In genomic region chr16:27321013-27321960, GRCh38 we compare ENCODE assay signal across 13 cellular contexts. TPM values are rescaled to one million over a fixed set of nuclear protein-coding genes. Genes with fewer than 3 reads are reported as not detected.
DNase-seq lines count a peak whose midpoint lies in the region; ATAC-seq and TF ChIP-seq lines count a peak whose summit lies in the region.
"Had no signal": no experiment of that assay in that cellular context is flagged by ENCODE, and none has a peak within 500 bp of the region (broad histone marks: within the 10 kb centered on the region; RNA-seq: fewer than 3 reads in every experiment).

No MANE protein-coding gene starts in this region.

- no peaks in the 10 kb centered on the region for H3K36me3 ChIP-seq in endodermal cell (ENCODE audit: control insufficient read depth, insufficient read depth, low read length)
- H3K36me3 ChIP-seq: brain microvascular endothelial cell had no signal

- H3K4me1 Mint-ChIP-seq in endodermal cell = peaks cover 34% of the 10 kb centered on the region
- peaks cover 37% of the 10 kb centered on the region for H3K4me1 Mint-ChIP-seq in nephron progenitor cell

- no peak for ATAC-seq in HG02973 (IDR thresholded peaks at IDR 0.05; ENCODE audit: unreplicated experiment)
- ATAC-seq: left lobe of liver had no signal

- DNase-seq in ELR (ENCODE audit: low read depth) (peak; percentile 68), RPMI7951 (ENCODE audit: low read depth) (peak; percentile 17), endodermal cell (peak; percentile 21), renal cortical epithelial cell (ENCODE audit: low read depth) (peak; percentile 60), NCI-H510A (lab: John Stamatoyannopoulos, UW) (no peak), nephron progenitor cell (no peak), NCI-H1436 (lab: John Stamatoyannopoulos, UW) (no peak)
- DNase-seq: brain microvascular endothelial cell; GDM1; NCI-H146; stimulated activated CD4-positive, alpha-beta T cell treated with anti-CD3 and anti-CD28 coated beads, Interleukin-4, amount 100 ng/mL, for 1 hour had no signal

- no peaks in the 10 kb centered on the region for H3K9me3 ChIP-seq in endodermal cell (ENCODE audit: control insufficient read depth, low read length)

- TF ChIP-seq CTCF in endodermal cell (conservative IDR thresholded peaks at IDR 0.05) (no peak), nephron progenitor cell (IDR thresholded peaks at IDR 0.05) (no peak)

- 91 to 97% methylated on average over 6 to 7 of the region's 7 CpGs for WGBS in endodermal cell (ENCODE audit: insufficient coverage in 1 of 2, insufficient read length in 1 of 2), 2 experiments

- H3K4me3 Mint-ChIP-seq in endodermal cell = no peak overlapping the region
- no peak overlapping the region for H3K4me3 Mint-ChIP-seq in nephron progenitor cell

- no peaks in the 10 kb centered on the region for H3K27me3 Mint-ChIP-seq in endodermal cell (ENCODE audit: insufficient read depth)
- peaks cover 9% of the 10 kb centered on the region for H3K27me3 Mint-ChIP-seq in nephron progenitor cell (ENCODE audit: low read depth, poor library complexity)

- H3K4me3 ChIP-seq in endodermal cell (ENCODE audit: low read length) = no peak overlapping the region

- H3K27ac Mint-ChIP-seq in endodermal cell (no peak overlapping the region), nephron progenitor cell (no peak overlapping the region)

- H3K4me1 ChIP-seq in endodermal cell (ENCODE audit: control insufficient read depth, insufficient read depth, low read length) = peaks cover 13% of the 10 kb centered on the region

- no peaks in the 10 kb centered on the region for H3K36me3 Mint-ChIP-seq in endodermal cell (ENCODE audit: low read depth)
- no peaks in the 10 kb centered on the region for H3K36me3 Mint-ChIP-seq in nephron progenitor cell (ENCODE audit: low read depth)

- H3K27ac ChIP-seq in endodermal cell (ENCODE audit: low read depth, low read length) = no peak overlapping the region

- H3K27me3 ChIP-seq in endodermal cell (ENCODE audit: control insufficient read depth, insufficient read depth, low read length, poor library complexity, severe bottlenecking) = no peaks in the 10 kb centered on the region
- H3K27me3 ChIP-seq: brain microvascular endothelial cell had no signal

- H3K9ac ChIP-seq in endodermal cell (ENCODE audit: extremely low read depth, low read length, poor library complexity, severe bottlenecking) = no peak overlapping the region

- no peaks in the 10 kb centered on the region for H3K9me3 Mint-ChIP-seq in endodermal cell
- H3K9me3 Mint-ChIP-seq in nephron progenitor cell = no peaks in the 10 kb centered on the region

RNA-seq across cellular contexts. Expression of gene IL4R, which starts 7.5 kb away (rescaled TPM):
- 23.9 and 27.6 TPM in 2 replicates for total RNA-seq in RPMI7951 (2014; rRNA removed; shearing (Covaris generic))
- total RNA-seq in endodermal cell (10 to 100 TPM; 30.6 to 31.6 TPM), renal cortical epithelial cell (20.1 and 31.7 TPM in 2 replicates)
- 8.0 TPM for polyA plus RNA-seq in endodermal cell (2013, experiment 1 of 2)
- polyA plus RNA-seq in endodermal cell (2013, experiment 2 of 2) = 7.6 TPM

RNA-seq across cellular contexts. Expression of gene NSMCE1, which starts 52.7 kb away (rescaled TPM):
- 83.5 and 85.5 TPM in 2 replicates for total RNA-seq in RPMI7951 (2014; rRNA removed; shearing (Covaris generic))
- total RNA-seq in endodermal cell = 10 to 100 TPM; 22.3 to 22.4 TPM
- polyA plus RNA-seq in endodermal cell (2013, experiment 1 of 2) = 51.9 TPM
- 43.8 TPM for polyA plus RNA-seq in endodermal cell (2013, experiment 2 of 2)
- 72.1 and 94.6 TPM in 2 replicates for total RNA-seq in renal cortical epithelial cell

Comparison
In these comparisons a context has a peak if more than half of its experiments do, and no peak if none do; other contexts are left out.
1. DNase-seq: peak in ELR (single experiment), RPMI7951 (single experiment), endodermal cell (single experiment) and renal cortical epithelial cell (single experiment); none in NCI-H510A (single experiment), nephron progenitor cell (single experiment) and NCI-H1436 (single experiment).